In the genomic region with DNA sequence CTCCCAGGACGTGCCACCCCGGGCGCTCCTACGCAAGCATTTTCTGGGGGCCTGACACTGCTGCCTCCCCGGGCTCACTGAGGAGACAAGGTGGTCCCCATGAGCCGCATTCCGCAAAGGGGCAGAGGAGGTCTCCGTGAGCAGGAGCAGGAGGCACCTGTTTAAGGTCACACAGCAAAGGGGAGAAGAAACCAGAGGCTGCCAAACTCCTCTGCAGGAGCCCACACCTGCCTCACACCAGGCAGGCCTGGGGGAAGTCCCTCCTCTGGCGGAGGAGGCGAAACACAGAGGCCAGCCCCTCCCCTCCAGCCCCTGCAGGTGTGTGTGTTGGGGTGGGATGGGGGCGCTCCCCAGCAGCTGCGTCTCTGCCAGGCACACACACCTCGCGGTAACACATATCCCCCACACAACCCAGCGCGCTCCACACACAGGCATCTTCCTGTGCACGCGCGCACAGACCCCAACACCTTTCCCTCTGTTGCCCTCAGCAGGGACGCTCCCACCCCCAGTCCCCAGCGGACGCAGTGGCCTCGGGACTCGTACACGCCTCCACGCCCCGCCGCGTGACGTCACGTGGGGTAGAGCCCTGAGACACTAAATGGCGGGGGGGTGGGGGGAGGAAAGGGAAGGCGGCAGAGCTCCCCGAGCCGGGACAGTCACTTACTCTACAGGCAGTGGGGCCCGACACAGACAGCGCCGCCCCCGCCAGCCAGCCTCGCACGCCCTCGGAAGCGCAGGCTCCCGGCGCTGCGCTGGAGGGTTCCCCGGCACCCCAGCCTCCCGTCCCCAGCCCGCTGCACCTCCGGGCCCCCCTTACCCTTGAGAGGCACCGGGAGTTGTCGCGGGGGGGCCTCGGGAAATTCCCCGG, we compare ENCODE assay signal across 9 cellular contexts. TPM values are rescaled to one million over a fixed set of nuclear protein-coding genes. Genes with fewer than 3 reads are reported as not detected.
DNase-seq lines count a peak whose midpoint lies in the region; ATAC-seq, FAIRE-seq and TF ChIP-seq lines count a peak whose summit lies in the region.
"Had no signal": no experiment of that assay in that cellular context is flagged by ENCODE, and none has a peak within 500 bp of the region (broad histone marks: within the 10 kb centered on the region; RNA-seq: fewer than 3 reads in every experiment).

No MANE protein-coding gene starts in this region.

- no peak for FAIRE-seq in urothelium cell line (lab: Jason Lieb, UNC)

- no peaks in the 10 kb centered on the region for H3K36me3 Mint-ChIP-seq in glutamatergic neuron (ENCODE audit: unreplicated experiment)

- peaks cover 25% of the 10 kb centered on the region for H3K27me3 Mint-ChIP-seq in glutamatergic neuron (ENCODE audit: unreplicated experiment)

- no peak for TF ChIP-seq CTCF in GM12864 (IDR thresholded peaks at IDR 0.05; ENCODE audit: low read depth, low read length, missing control alignments)
- TF ChIP-seq CTCF in glutamatergic neuron (IDR thresholded peaks at IDR 0.05; ENCODE audit: partially characterized antibody, unreplicated experiment): no peak

- H3K4me1 Mint-ChIP-seq in glutamatergic neuron (ENCODE audit: low read depth, unreplicated experiment): peaks cover 41% of the 10 kb centered on the region

- ATAC-seq in GM21447 (IDR thresholded peaks at IDR 0.05; ENCODE audit: unreplicated experiment): peak; percentile 73

- H3K4me3 Mint-ChIP-seq in glutamatergic neuron (ENCODE audit: unreplicated experiment): peak overlapping the region; percentile 47

- H3K9me3 Mint-ChIP-seq in glutamatergic neuron (ENCODE audit: unreplicated experiment): peaks cover 3% of the 10 kb centered on the region

- no peak overlapping the region for H3K27ac Mint-ChIP-seq in glutamatergic neuron (ENCODE audit: unreplicated experiment)

- no peak for TF ChIP-seq RAD21 in Ishikawa (IDR thresholded peaks at IDR 0.05; ENCODE audit: low read depth)

- no peak for TF ChIP-seq EP300 in Ishikawa (IDR thresholded peaks at IDR 0.05; ENCODE audit: borderline replicate concordance)

- DNase-seq in GM12864 (ENCODE audit: low read depth) (peak; percentile 68), glutamatergic neuron (no peak), SHP77 treated with DMSO at 0.1 percent for 48 hours (lab: John Stamatoyannopoulos, UW) (no peak), urothelium cell line (ENCODE audit: low spot score) (no peak)
- DNase-seq in activated CD8-positive, alpha-beta memory T cell treated with anti-CD3 and anti-CD28 coated beads for 1 hour (ENCODE audit: extremely low read depth in 1 of 2, low read depth in 1 of 2): peak; percentile 73 to 76
- peak; percentile 44 to 53 for DNase-seq in stimulated activated CD4-positive, alpha-beta T cell treated with anti-CD3 and anti-CD28 coated beads, Interleukin-2, amount 100 ng/mL, for 48 hours

- peak overlapping the region; percentile 57 for H3K4me3 ChIP-seq in GM12864 (ENCODE audit: low read depth, low read length)
- H3K4me3 ChIP-seq: SJCRH30 had no signal

TF ChIP-seq in Ishikawa, 13 proteins besides CTCF, POLR2A, EP300 and RAD21:
- TF ChIP-seq EGR1 (IDR thresholded peaks at IDR 0.05) (0 out of 2 replicates have a peak, but pooled peaks have one; percentile 14), CREB1 (IDR thresholded peaks at IDR 0.05; ENCODE audit: low read depth) (no peak), TCF12 (IDR thresholded peaks at IDR 0.05; ENCODE audit: low read depth) (no peak), YY1 (IDR thresholded peaks at IDR 0.05; ENCODE audit: low read depth) (no peak), MAX (IDR thresholded peaks at IDR 0.05) (peak; percentile 49; the same call in 1 of the 2 replicates), TAF1 (IDR thresholded peaks at IDR 0.05; ENCODE audit: low read depth) (no peak), ZBTB7A (IDR thresholded peaks at IDR 0.05; ENCODE audit: low read depth) (peak; percentile 57), NFIC (IDR thresholded peaks at IDR 0.05) (no peak), REST (IDR thresholded peaks at IDR 0.05; ENCODE audit: low read depth) (no peak), CEBPB (IDR thresholded peaks at IDR 0.05) (no peak), FOXM1 (IDR thresholded peaks at IDR 0.05; ENCODE audit: borderline replicate concordance, low read depth) (no peak)
- TF ChIP-seq, protein P1, sequence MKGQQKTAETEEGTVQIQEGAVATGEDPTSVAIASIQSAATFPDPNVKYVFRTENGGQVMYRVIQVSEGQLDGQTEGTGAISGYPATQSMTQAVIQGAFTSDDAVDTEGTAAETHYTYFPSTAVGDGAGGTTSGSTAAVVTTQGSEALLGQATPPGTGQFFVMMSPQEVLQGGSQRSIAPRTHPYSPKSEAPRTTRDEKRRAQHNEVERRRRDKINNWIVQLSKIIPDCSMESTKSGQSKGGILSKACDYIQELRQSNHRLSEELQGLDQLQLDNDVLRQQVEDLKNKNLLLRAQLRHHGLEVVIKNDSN (IDR thresholded peaks at IDR 0.05): peak; percentile 63
TF ChIP-seq in Ishikawa: peak in this region for 4.

RNA-seq across cellular contexts. Expression of gene WNT10A, which starts 0.5 kb away (rescaled TPM):
- 0.17 TPM for total RNA-seq in glutamatergic neuron (ENCODE audit: unreplicated experiment)

RNA-seq across cellular contexts. Expression of gene WNT6, which starts 20.5 kb away (rescaled TPM):
- total RNA-seq in glutamatergic neuron (ENCODE audit: unreplicated experiment): 0.66 TPM

RNA-seq across cellular contexts. Expression of gene PRKAG3, which starts 48.5 kb away (rescaled TPM):
- not detected for total RNA-seq in glutamatergic neuron (ENCODE audit: unreplicated experiment)

Comparison
In these comparisons a context has a peak if more than half of its experiments do, and no peak if none do; other contexts are left out.
1. DNase-seq: peak in GM12864 (single experiment), activated CD8-positive, alpha-beta memory T cell treated with anti-CD3 and anti-CD28 coated beads for 1 hour (2 of 2) and stimulated activated CD4-positive, alpha-beta T cell treated with anti-CD3 and anti-CD28 coated beads, Interleukin-2, amount 100 ng/mL, for 48 hours (2 of 2); none in glutamatergic neuron (single experiment), SHP77 treated with DMSO at 0.1 percent for 48 hours (single experiment) and urothelium cell line (single experiment).